Comparison of ENCODE assay signal across 17 cellular contexts in the genomic region with DNA sequence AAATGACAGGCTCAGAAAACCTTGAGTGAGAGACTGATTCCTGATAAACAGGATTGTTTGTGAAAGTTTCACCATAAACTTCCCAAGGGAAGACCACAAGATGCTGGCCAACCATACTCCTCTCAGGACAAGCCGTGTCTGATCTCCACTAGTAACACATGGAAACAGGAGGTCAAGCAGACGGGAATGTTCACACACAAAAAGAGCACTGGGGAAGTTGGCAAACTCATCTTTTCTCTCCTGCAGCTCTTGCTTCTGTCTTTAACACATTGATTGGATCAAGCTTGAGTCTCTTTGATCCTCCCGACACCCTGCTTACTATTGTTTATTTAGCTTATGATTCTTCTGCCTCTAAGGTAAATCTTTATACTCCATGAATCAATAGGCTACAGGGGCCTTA.
DNase-seq lines count a peak whose midpoint lies in the region.
"Had no signal": no experiment of that assay in that cellular context is flagged by ENCODE, and none has a peak within 500 bp of the region (broad histone marks: within the 10 kb centered on the region; RNA-seq: fewer than 3 reads in every experiment).

No MANE protein-coding gene starts in this region.

- no peak overlapping the region for H2BK120ac ChIP-seq in mesendoderm (ENCODE audit: low read depth, low read length)

- H4K5ac ChIP-seq in mesendoderm (ENCODE audit: low read length) = no peak overlapping the region

- H3K4ac ChIP-seq in mesendoderm (ENCODE audit: low read depth, low read length) = no peak overlapping the region

- no peak overlapping the region for H3K27ac ChIP-seq in mesendoderm (ENCODE audit: low read depth, low read length)
- H3K27ac ChIP-seq: 22Rv1; A549; BLaER1 treated with 17β-estradiol and CSF1 and Interleukin-3, amounts not matched to agents 10 nM and 100 nM; C4-2B had no signal

- H2AK5ac ChIP-seq in mesendoderm (ENCODE audit: low read length) = no peak overlapping the region

- H3K36me3 ChIP-seq in mesendoderm (ENCODE audit: control insufficient read depth, insufficient read depth, low read length) = no peaks in the 10 kb centered on the region
- H3K36me3 ChIP-seq: BLaER1 treated with 17β-estradiol and CSF1 and Interleukin-3, amounts not matched to agents 10 nM and 100 nM had no signal

- H2BK15ac ChIP-seq in mesendoderm (replicated peaks; ENCODE audit: low read depth) = no peak overlapping the region

- no CpG with 5 or more reads among the region's 3 CpGs for WGBS in mesendoderm (ENCODE audit: extremely low coverage, insufficient coverage, low lambda C conversion rate)

- no peaks in the 10 kb centered on the region for H3K79me1 ChIP-seq in mesendoderm (ENCODE audit: low read length)

- H3K27me3 ChIP-seq in mesendoderm (ENCODE audit: insufficient read depth, low read length, poor library complexity) = no peaks in the 10 kb centered on the region
- H3K27me3 ChIP-seq: BLaER1 treated with 17β-estradiol and CSF1 and Interleukin-3, amounts not matched to agents 10 nM and 100 nM had no signal

- no peak overlapping the region for H3K4me2 ChIP-seq in mesendoderm (ENCODE audit: low read length)
- H3K4me2 ChIP-seq: A549; BLaER1 treated with 17β-estradiol and CSF1 and Interleukin-3, amounts not matched to agents 10 nM and 100 nM had no signal

- H3K18ac ChIP-seq in mesendoderm (ENCODE audit: low read length) = no peak overlapping the region

- no peak overlapping the region for H3K4me3 ChIP-seq in mesendoderm (ENCODE audit: low read length)
- H3K4me3 ChIP-seq: A549; BLaER1 treated with 17β-estradiol and CSF1 and Interleukin-3, amounts not matched to agents 10 nM and 100 nM had no signal

- no peak overlapping the region for H3K9ac ChIP-seq in mesendoderm (ENCODE audit: low read length)
- H3K9ac ChIP-seq: BLaER1 treated with 17β-estradiol and CSF1 and Interleukin-3, amounts not matched to agents 10 nM and 100 nM had no signal

- H3K4me1 ChIP-seq in mesendoderm (ENCODE audit: control insufficient read depth, low read depth, low read length) = no peaks in the 10 kb centered on the region
- H3K4me1 ChIP-seq: A549, Caco-2 had no signal

- no peaks in the 10 kb centered on the region for H3K79me2 ChIP-seq in mesendoderm (ENCODE audit: control insufficient read depth, insufficient read depth, low read length)

- no peak overlapping the region for H3K56ac ChIP-seq in mesendoderm (ENCODE audit: low read length)

- no peak overlapping the region for H3K23ac ChIP-seq in mesendoderm (ENCODE audit: low read length)

- DNase-seq in NCI-H82 (lab: John Stamatoyannopoulos, UW) (peak; percentile 0), NCI-H82 treated with DMSO at 0.1 percent for 48 hours (lab: John Stamatoyannopoulos, UW; ENCODE audit: unreplicated experiment) (no peak), cerebellar cortex (ENCODE audit: low spot score) (peak; percentile 62), mesendoderm (peak; percentile 22), GM03348 (ENCODE audit: low spot score) (no peak), SK-N-DZ (ENCODE audit: low spot score) (no peak)
- DNase-seq: AML-193; Caco-2; Calu3; CD4-positive, alpha-beta T cell; CD8-positive, alpha-beta T cell; DMS79 treated with DMSO at 0.1 percent for 48 hours; GDM1 had no signal

- H4K8ac ChIP-seq in mesendoderm (ENCODE audit: low read depth, low read length) = no peak overlapping the region

- H2BK5ac ChIP-seq in mesendoderm (ENCODE audit: low read length) = no peak overlapping the region

Comparison
In these comparisons a context has a peak if more than half of its experiments do, and no peak if none do; other contexts are left out.
1. DNase-seq: peak in NCI-H82 (single experiment), cerebellar cortex (single experiment) and mesendoderm (single experiment); none in NCI-H82 treated with DMSO at 0.1 percent for 48 hours (single experiment), GM03348 (single experiment) and SK-N-DZ (single experiment).